8 cellular contexts compared by ENCODE assay signal in genomic region chr6:36984581-36985383, GRCh38. TPM values are rescaled to one million over a fixed set of nuclear protein-coding genes. Genes with fewer than 3 reads are reported as not detected.
DNase-seq lines count a peak whose midpoint lies in the region; ATAC-seq and TF ChIP-seq lines count a peak whose summit lies in the region.

No MANE protein-coding gene starts in this region.

- CTCF ChIA-PET in BJ (lab: Yijun Ruan, JAX): interaction anchor here (1.6 to 1.8 kb wide), 2 partner anchors 34 to 100 kb away, joined by 6 to 8 read pairs; partner anchors contain the start of gene C6orf89

- no peaks in the 10 kb centered on the region for H3K36me3 ChIP-seq in BJ (ENCODE audit: control insufficient read depth, insufficient read depth, low read length)
- no peaks in the 10 kb centered on the region for H3K36me3 ChIP-seq in HUES64 (ENCODE audit: insufficient read depth, low read length)

- H3K27ac ChIP-seq in HUES64 (ENCODE audit: low read depth, low read length): peak overlapping the region; percentile 38; the same call in 1 of the 2 replicates

- no peak for ATAC-seq in GM18498 (IDR thresholded peaks at IDR 0.05; ENCODE audit: unreplicated experiment)

- H3K27me3 ChIP-seq in BJ (ENCODE audit: control insufficient read depth, insufficient read depth, low read length) (no peaks in the 10 kb centered on the region), HUES64 (ENCODE audit: insufficient read depth, low read length) (no peaks in the 10 kb centered on the region), mononuclear cell (ENCODE audit: insufficient read depth, low read length) (no peaks in the 10 kb centered on the region)

- peak; percentile 19 for DNase-seq in BJ (ENCODE audit: low read depth)
- DNase-seq in activated CD4-positive, alpha-beta T cell treated with anti-CD3 and anti-CD28 coated beads for 24 hours (ENCODE audit: low read depth in 2 of 2): peak; percentile 31 to 40
- DNase-seq in effector CD8-positive, alpha-beta T cell (lab: John Stamatoyannopoulos, UW): peak; percentile 28
- DNase-seq in stimulated activated naive CD4-positive, alpha-beta T cell (lab: John Stamatoyannopoulos, UW): peak; percentile 28 to 58 (median 40)
- DNase-seq in NCI-H1048 (lab: John Stamatoyannopoulos, UW): no peak

- peaks cover 28% of the 10 kb centered on the region for H3K4me1 ChIP-seq in HUES64 (ENCODE audit: insufficient read depth, low read length)
- peaks cover 39% of the 10 kb centered on the region for H3K4me1 ChIP-seq in mononuclear cell (ENCODE audit: insufficient read depth, low read length)

- H3K9me3 ChIP-seq in HUES64 (ENCODE audit: insufficient read depth, low read depth, low read length): no peaks in the 10 kb centered on the region
- no peaks in the 10 kb centered on the region for H3K9me3 ChIP-seq in mononuclear cell (ENCODE audit: low read depth, low read length)

- no peak for TF ChIP-seq CTCF in BJ (IDR thresholded peaks at IDR 0.05; ENCODE audit: insufficient read depth, low read depth, low read length)

- POLR2A ChIA-PET in BJ (lab: Charles Lee): interaction anchor here (0.6 kb wide), 1 partner anchor 286 kb away, joined by 3 read pairs; no protein-coding TSS in a partner anchor

- WGBS in HUES64: 5% methylated on average over 19 of the region's 19 CpGs

- H3K4me3 ChIP-seq in BJ (ENCODE audit: low read depth, low read length) (peak overlapping the region; percentile 100), HUES64 (ENCODE audit: low read length) (peak overlapping the region; percentile 88), mononuclear cell (ENCODE audit: low read length) (peak overlapping the region; percentile 94)

- peak overlapping the region; percentile 96 for H3K9ac ChIP-seq in HUES64 (ENCODE audit: low read depth, low read length)

RNA-seq across cellular contexts. Expression of gene MTCH1, which starts 1.2 kb away (rescaled TPM):
- polyA plus RNA-seq in BJ (2011; rRNA removed): 123 and 207 TPM in 2 replicates
- polyA minus RNA-seq in BJ (2011; rRNA and poly(A)+ RNA removed): 103 and 111 TPM in 2 replicates
- polyA plus RNA-seq in HUES64 (2013, experiment 1 of 2): 141 TPM
- 130 TPM for polyA plus RNA-seq in HUES64 (2013, experiment 2 of 2)
- total RNA-seq in mononuclear cell: 176 TPM

RNA-seq across cellular contexts. Expression of gene FGD2, which starts 20.7 kb away (rescaled TPM):
- polyA plus RNA-seq in BJ (2011; rRNA removed): not detected in 2 replicates
- not detected in 2 replicates for polyA minus RNA-seq in BJ (2011; rRNA and poly(A)+ RNA removed)
- polyA plus RNA-seq in HUES64 (2013, experiment 1 of 2): not detected
- not detected for polyA plus RNA-seq in HUES64 (2013, experiment 2 of 2)
- 41.7 TPM for total RNA-seq in mononuclear cell

RNA-seq across cellular contexts. Expression of gene PI16, which starts 30.2 kb away (rescaled TPM):
- 0.09 and 0.21 TPM in 2 replicates for polyA plus RNA-seq in BJ (2011; rRNA removed)
- polyA minus RNA-seq in BJ (2011; rRNA and poly(A)+ RNA removed): not detected in 2 replicates
- not detected for polyA plus RNA-seq in HUES64 (2013, experiment 1 of 2)
- polyA plus RNA-seq in HUES64 (2013, experiment 2 of 2): not detected
- 3.6 TPM for total RNA-seq in mononuclear cell
